19 cellular contexts compared by ENCODE assay signal in the genomic region with DNA sequence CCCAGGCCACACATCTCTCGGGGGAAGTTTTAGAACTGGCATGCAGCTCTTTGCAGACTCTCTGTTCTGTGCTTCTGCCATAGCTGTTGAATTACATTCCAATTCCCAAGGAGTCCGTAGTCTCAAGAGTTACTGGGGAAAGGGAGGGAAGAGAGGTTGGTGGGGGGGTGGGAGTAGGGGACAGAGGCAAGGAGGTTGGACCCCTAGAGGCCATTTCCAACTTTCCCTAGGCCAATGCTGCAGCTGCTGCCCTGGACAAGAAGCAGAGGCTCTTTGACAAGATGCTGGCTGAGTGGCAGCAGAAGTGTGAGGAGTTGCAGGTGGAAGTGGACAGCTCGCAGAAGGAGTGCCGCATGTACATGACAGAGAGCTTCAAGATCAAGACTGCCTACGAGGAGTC. TPM values are rescaled to one million over a fixed set of nuclear protein-coding genes. Genes with fewer than 3 reads are reported as not detected.
DNase-seq lines count a peak whose midpoint lies in the region; ATAC-seq, FAIRE-seq and TF ChIP-seq lines count a peak whose summit lies in the region.
"Had no signal": no experiment of that assay in that cellular context is flagged by ENCODE, and none has a peak within 500 bp of the region (broad histone marks: within the 10 kb centered on the region; RNA-seq: fewer than 3 reads in every experiment).

No MANE protein-coding gene starts in this region.

- FAIRE-seq in H1 (lab: Jason Lieb, UNC): no peak
- FAIRE-seq: GM12878, H54, HepG2 had no signal

- H2BK12ac ChIP-seq in H9 (ENCODE audit: insufficient read length, low read depth, low read length) (no peak overlapping the region), H1 (ENCODE audit: low read depth, low read length) (no peak overlapping the region)

- no peak overlapping the region for H3K9ac ChIP-seq in H9 (ENCODE audit: extremely low read depth, insufficient read length, low read length)
- no peak overlapping the region for H3K9ac ChIP-seq in H1 (replicated peaks in 1 of 4; ENCODE audit: extremely low read depth in 1 of 4, low read depth in 3 of 4, low read length in 3 of 4)

- H3K4ac ChIP-seq in H9 (ENCODE audit: low read depth, low read length) (no peak overlapping the region), H1 (replicated peaks; ENCODE audit: insufficient read length, low read depth, low read length) (no peak overlapping the region)

- no peak overlapping the region for H3K4me3 ChIP-seq in H1 (ENCODE audit: extremely low read depth in 1 of 4, insufficient read depth in 2 of 4, low read depth in 3 of 4, low read length in 4 of 4)
- H3K4me3 ChIP-seq: GM12878 had no signal

- H3K18ac ChIP-seq in H9 (ENCODE audit: insufficient read length, low read depth, low read length) (no peak overlapping the region), H1 (ENCODE audit: extremely low read depth, low read length) (no peak overlapping the region)

- no peaks in the 10 kb centered on the region for H3K23me2 ChIP-seq in H9 (ENCODE audit: insufficient read length, low read depth, low read length, poor library complexity, severe bottlenecking)
- no peaks in the 10 kb centered on the region for H3K23me2 ChIP-seq in H1 (ENCODE audit: low read depth, low read length)

- H2BK20ac ChIP-seq in H9 (ENCODE audit: low read depth, low read length, poor library complexity, severe bottlenecking) (no peak overlapping the region), H1 (ENCODE audit: low read length) (no peak overlapping the region)

- H3K36me3 Mint-ChIP-seq in H9 (ENCODE audit: insufficient read depth in 1 of 3, low read depth in 3 of 3) (no peaks in the 10 kb centered on the region), nephron progenitor cell (ENCODE audit: low read depth) (no peaks in the 10 kb centered on the region)
- H3K36me3 Mint-ChIP-seq: CD4-positive, CD25-positive, alpha-beta regulatory T cell had no signal

- no peak overlapping the region for H2AK5ac ChIP-seq in H9 (ENCODE audit: insufficient read length, low read length)
- no peak overlapping the region for H2AK5ac ChIP-seq in H1 (ENCODE audit: low read depth, low read length)

- no peak for ATAC-seq in HG03039 (IDR thresholded peaks at IDR 0.05; ENCODE audit: unreplicated experiment)
- ATAC-seq: GM12878, HepG2 had no signal

- TF ChIP-seq CTCF in H9 (conservative IDR thresholded peaks at IDR 0.05) (peak; percentile 34), H1 (IDR thresholded peaks at IDR 0.05; ENCODE audit: control extremely low read depth in 1 of 3, insufficient read depth in 1 of 3, low read depth in 1 of 3, low read length in 3 of 3) (peak in 2 of 3 experiments; percentile 16 to 44; a peak in 2 of 4 replicates), nephron progenitor cell (IDR thresholded peaks at IDR 0.05) (no peak)

- no peaks in the 10 kb centered on the region for H4K20me1 ChIP-seq in H9 (ENCODE audit: control insufficient read depth, insufficient read depth, insufficient read length)
- no peaks in the 10 kb centered on the region for H4K20me1 ChIP-seq in H1 (replicated peaks in 1 of 2; ENCODE audit: control insufficient read depth in 1 of 2, insufficient read depth in 2 of 2, low read length in 2 of 2)

- H2BK120ac ChIP-seq in H9 (ENCODE audit: low read depth, low read length, poor library complexity, severe bottlenecking) (no peak overlapping the region), H1 (replicated peaks; ENCODE audit: low read depth, low read length) (no peak overlapping the region)

- H2BK5ac ChIP-seq in H9 (ENCODE audit: insufficient read length, low read length) (no peak overlapping the region), H1 (ENCODE audit: low read depth, low read length) (no peak overlapping the region)

- H3K79me1 ChIP-seq in H9 (ENCODE audit: insufficient read depth, low read depth, low read length, poor library complexity, severe bottlenecking) (no peaks in the 10 kb centered on the region), H1 (ENCODE audit: low read depth, low read length) (0 out of 2 replicates have a peak, but pooled peaks cover under 1% of the 10 kb centered on the region)

- H4K8ac ChIP-seq in H9 (replicated peaks; ENCODE audit: insufficient read length, low read depth, low read length): no peak overlapping the region
- no peak overlapping the region for H4K8ac ChIP-seq in H1 (ENCODE audit: extremely low read depth, insufficient read depth, low read length)

- no peak overlapping the region for H2BK15ac ChIP-seq in H9 (ENCODE audit: low read depth, low read length)
- no peak overlapping the region for H2BK15ac ChIP-seq in H1 (ENCODE audit: low read length)

- CTCF ChIA-PET in H1 (lab: Charles Lee; ENCODE audit: partially characterized antibody): interaction anchor here (0.7 to 4.4 kb wide), 7 partner anchors 15 to 267 kb away, joined by 3 to 12 read pairs (median 3); no protein-coding TSS in a partner anchor

- H3K23ac ChIP-seq in H9 (ENCODE audit: insufficient read length, low read depth, low read length) (no peak overlapping the region), H1 (ENCODE audit: insufficient read length) (no peak overlapping the region)

- H4K5ac ChIP-seq in H9 (ENCODE audit: insufficient read length, low read depth, low read length) (no peak overlapping the region), H1 (ENCODE audit: insufficient read length, low read depth, low read length) (no peak overlapping the region)

- H2AFZ ChIP-seq in H9 (ENCODE audit: low read length) (no peak overlapping the region), H1 (ENCODE audit: low read length) (no peak overlapping the region)

- no peak overlapping the region for H3K56ac ChIP-seq in H9 (ENCODE audit: insufficient read length, low read depth, low read length)
- no peak overlapping the region for H3K56ac ChIP-seq in H1 (replicated peaks; ENCODE audit: insufficient read length, low read depth, low read length)

- no peak overlapping the region for H3T11ph ChIP-seq in H9 (ENCODE audit: low read length)

- POLR2A ChIA-PET in H1 (lab: Charles Lee; ENCODE audit: partially characterized antibody): no interaction called here

- H3K27ac Mint-ChIP-seq in H9 (no peak overlapping the region), nephron progenitor cell (peak overlapping the region; percentile 78)
- H3K27ac Mint-ChIP-seq: CD4-positive, CD25-positive, alpha-beta regulatory T cell; IgD-negative memory B cell had no signal

- H3K27me3 Mint-ChIP-seq in H9 (ENCODE audit: low read depth) (no peaks in the 10 kb centered on the region), nephron progenitor cell (ENCODE audit: low read depth, poor library complexity) (peaks cover 6% of the 10 kb centered on the region)
- H3K27me3 Mint-ChIP-seq: CD4-positive, CD25-positive, alpha-beta regulatory T cell; IgD-negative memory B cell had no signal

- WGBS in H9 (ENCODE audit: extremely low coverage, insufficient read length, low lambda C conversion rate): no CpG with 5 or more reads among the region's 5 CpGs
- WGBS in H1 (ENCODE audit: extremely low coverage in 1 of 2, insufficient coverage in 1 of 2, insufficient read length in 1 of 2, insufficient replicate concordance in 2 of 2, low coverage in 1 of 2, low lambda C conversion rate in 2 of 2, missing lambda C conversion rate in 1 of 2), 2 experiments: 92% methylated on average over 5 of the region's 5 CpGs; no CpG with 5 or more reads in 1 of the 2 experiments

- TF ChIP-seq EP300 in H1 (IDR thresholded peaks at IDR 0.05; ENCODE audit: borderline replicate concordance in 1 of 2, low read depth in 2 of 2, low read length in 2 of 2): no peak

- H3K9me3 ChIP-seq in H9 (ENCODE audit: control insufficient read depth, low read depth, low read length) (no peaks in the 10 kb centered on the region), H1 (ENCODE audit: insufficient read depth in 2 of 2, low read depth in 1 of 2, low read length in 1 of 2) (no peaks in the 10 kb centered on the region)
- H3K9me3 ChIP-seq: BE2C had no signal

- no peaks in the 10 kb centered on the region for H3K36me3 ChIP-seq in H1 (ENCODE audit: control insufficient read depth in 2 of 4, insufficient read depth in 4 of 4, low read length in 3 of 4)
- H3K36me3 ChIP-seq: BE2C had no signal

- no peak for TF ChIP-seq POLR2A in H1 (IDR thresholded peaks at IDR 0.05; ENCODE audit: control extremely low read depth in 1 of 2, low read depth in 2 of 2, low read length in 2 of 2)

- H3K4me1 ChIP-seq in H9 (ENCODE audit: insufficient read depth, low read length): no peaks in the 10 kb centered on the region
- H3K4me1 ChIP-seq in H1 (replicated peaks in 1 of 4; ENCODE audit: control insufficient read depth in 3 of 4, insufficient read depth in 4 of 4, low read length in 3 of 4): no peaks in the 10 kb centered on the region; a peak in 1 of 7 replicates
- H3K4me1 ChIP-seq: BE2C had no signal

- DNase-seq in ELF-1 (ENCODE audit: low read depth, low spot score) (peak; percentile 37), H9 (peak; percentile 48), H1 (ENCODE audit: low read depth in 1 of 2, low spot score in 2 of 2) (no peak), nephron progenitor cell (no peak), NCI-H1436 (lab: John Stamatoyannopoulos, UW) (no peak)
- DNase-seq in stimulated activated CD4-positive, alpha-beta T cell treated with anti-CD3 and anti-CD28 coated beads, Interleukin-4, amount 100 ng/mL, for 4 hours: no peak
- DNase-seq: ACHN; BE2C; C1 segment of cervical spinal cord; CD4-positive, CD25-positive, alpha-beta regulatory T cell; DMS153; DMS79; KG1 had no signal

- H3K4me2 ChIP-seq in H9 (ENCODE audit: insufficient read depth, insufficient read length, low read length) (no peak overlapping the region), H1 (ENCODE audit: insufficient read depth in 1 of 2, low read depth in 2 of 2, low read length in 2 of 2) (no peak overlapping the region)

- no peaks in the 10 kb centered on the region for H3K27me3 ChIP-seq in H9 (ENCODE audit: insufficient read depth, low read length)
- H3K27me3 ChIP-seq in H1 (replicated peaks in 1 of 4; ENCODE audit: control insufficient read depth in 3 of 4, extremely low read depth in 1 of 4, insufficient read depth in 3 of 4, low read length in 3 of 4): no peaks in the 10 kb centered on the region
- H3K27me3 ChIP-seq: BE2C had no signal

- H3K79me2 ChIP-seq in H9 (ENCODE audit: insufficient read depth, low read length) (no peaks in the 10 kb centered on the region), H1 (ENCODE audit: control insufficient read depth in 1 of 2, insufficient read depth in 2 of 2, low read length in 2 of 2) (no peaks in the 10 kb centered on the region)

- no peak overlapping the region for H3K14ac ChIP-seq in H9 (ENCODE audit: insufficient read depth, low read length)
- no peak overlapping the region for H3K14ac ChIP-seq in H1 (ENCODE audit: insufficient read length)

- no peaks in the 10 kb centered on the region for H3K4me1 Mint-ChIP-seq in H9
- no peaks in the 10 kb centered on the region for H3K4me1 Mint-ChIP-seq in nephron progenitor cell
- H3K4me1 Mint-ChIP-seq: CD4-positive, CD25-positive, alpha-beta regulatory T cell; IgD-negative memory B cell had no signal

- H4K91ac ChIP-seq in H9 (ENCODE audit: insufficient read length, low read depth, low read length) (no peak overlapping the region), H1 (replicated peaks; ENCODE audit: insufficient read length, low read length) (no peak overlapping the region)

- no peak overlapping the region for H3K4me3 Mint-ChIP-seq in H9
- H3K4me3 Mint-ChIP-seq in nephron progenitor cell: no peak overlapping the region
- H3K4me3 Mint-ChIP-seq: CD4-positive, CD25-positive, alpha-beta regulatory T cell; IgD-negative memory B cell had no signal

- H3K9me3 Mint-ChIP-seq in H9 (no peaks in the 10 kb centered on the region), nephron progenitor cell (no peaks in the 10 kb centered on the region)
- H3K9me3 Mint-ChIP-seq: CD4-positive, CD25-positive, alpha-beta regulatory T cell; IgD-negative memory B cell had no signal

- peak in 1 of 2 experiments; percentile 10; a peak in 1 of 4 replicates for TF ChIP-seq RAD21 in H1 (IDR thresholded peaks at IDR 0.05 in 1 of 2, conservative IDR thresholded peaks at IDR 0.05 in 1 of 2; ENCODE audit: low read depth in 2 of 2, low read length in 2 of 2)

- H3K27ac ChIP-seq in H9 (ENCODE audit: insufficient read length, low read depth, low read length): no peak overlapping the region
- no peak overlapping the region for H3K27ac ChIP-seq in H1 (ENCODE audit: low read depth, low read length)

RNA-seq across cellular contexts. Expression of gene MYH16, which starts 23.8 kb away (rescaled TPM):
- total RNA-seq in H9 (2021): not detected in 2 replicates
- total RNA-seq in H1 (2021; fragmentation: NEBNext Ultra II Directional; extraction: Animal tissue kit (Norgen Biotek cat#: 25700)): not detected in 2 replicates
- polyA plus RNA-seq in H1 (2011; rRNA removed): not detected in 2 replicates
- polyA plus RNA-seq in H1 (2011; cell fraction: cytosol; rRNA removed): not detected
- polyA plus RNA-seq in H1 (2011; cell fraction: nucleus; rRNA removed): not detected
- polyA plus RNA-seq in H1 (2012, experiment 1 of 2): not detected in 4 replicates
- polyA plus RNA-seq in H1 (2012, experiment 2 of 2): not detected
- not detected for polyA plus RNA-seq in H1 (2013, experiment 1 of 2)
- not detected for polyA plus RNA-seq in H1 (2013, experiment 2 of 2)
- not detected in 2 replicates for polyA minus RNA-seq in H1 (2011; rRNA and poly(A)+ RNA removed)
- polyA minus RNA-seq in H1 (2011; cell fraction: cytosol; rRNA and poly(A)+ RNA removed): not detected
- polyA minus RNA-seq in H1 (2011; cell fraction: nucleus; rRNA and poly(A)+ RNA removed): not detected
- total RNA-seq: CD4-positive, CD25-positive, alpha-beta regulatory T cell; G401 had no signal
- polyA plus RNA-seq: CD4-positive, CD25-positive, alpha-beta regulatory T cell; IgD-negative memory B cell had no signal

RNA-seq across cellular contexts. Expression of gene ARPC1A, which starts 29.2 kb away (rescaled TPM):
- 169 TPM in 2 replicates for total RNA-seq in H9 (2021)
- total RNA-seq in H1 (2021; fragmentation: NEBNext Ultra II Directional; extraction: Animal tissue kit (Norgen Biotek cat#: 25700)): 147 and 155 TPM in 2 replicates
- 123 and 140 TPM in 2 replicates for polyA plus RNA-seq in H1 (2011; rRNA removed)
- 115 TPM for polyA plus RNA-seq in H1 (2011; cell fraction: cytosol; rRNA removed)
- polyA plus RNA-seq in H1 (2011; cell fraction: nucleus; rRNA removed): 109 TPM
- polyA plus RNA-seq in H1 (2012, experiment 1 of 2): 124 to 146 TPM (median 139 TPM) in 4 replicates
- polyA plus RNA-seq in H1 (2012, experiment 2 of 2): 134 TPM
- polyA plus RNA-seq in H1 (2013, experiment 1 of 2): 173 TPM
- 185 TPM for polyA plus RNA-seq in H1 (2013, experiment 2 of 2)
- 107 and 108 TPM in 2 replicates for polyA minus RNA-seq in H1 (2011; rRNA and poly(A)+ RNA removed)
- polyA minus RNA-seq in H1 (2011; cell fraction: cytosol; rRNA and poly(A)+ RNA removed): 49.9 TPM
- polyA minus RNA-seq in H1 (2011; cell fraction: nucleus; rRNA and poly(A)+ RNA removed): 47.1 TPM

Comparison
In these comparisons a context has a peak if more than half of its experiments do, and no peak if none do; other contexts are left out.
1. DNase-seq: peak in ELF-1 (single experiment) and H9 (single experiment); none in H1 (0 of 2), nephron progenitor cell (single experiment), NCI-H1436 (single experiment) and stimulated activated CD4-positive, alpha-beta T cell treated with anti-CD3 and anti-CD28 coated beads, Interleukin-4, amount 100 ng/mL, for 4 hours (0 of 2).